Comparison of ENCODE assay signal across 8 cellular contexts in genomic region chr5:112707187-112708179, GRCh38. TPM values are rescaled to one million over a fixed set of nuclear protein-coding genes. Genes with fewer than 3 reads are reported as not detected.
DNase-seq lines count a peak whose midpoint lies in the region; ATAC-seq, FAIRE-seq and TF ChIP-seq lines count a peak whose summit lies in the region.

No MANE protein-coding gene starts in this region.

- FAIRE-seq in kidney (lab: Jason Lieb, UNC), result no peak

- no peaks in the 10 kb centered on the region for H3K36me3 Mint-ChIP-seq in chondrocyte (ENCODE audit: low read depth)

- H3K4me3 ChIP-seq in BE2C (ENCODE audit: low read depth, low read length) (peak overlapping the region; percentile 93), kidney (ENCODE audit: low read length in 2 of 2) (peak overlapping the region; percentile 79 to 84)

- peak overlapping the region; percentile 87 to 89 for H3K27ac ChIP-seq in kidney (ENCODE audit: low read depth in 2 of 2, low read length in 2 of 2)

- intact Hi-C loops in kidney (cut with DNase I), result no loop called here

- H3K27me3 Mint-ChIP-seq in chondrocyte (ENCODE audit: low read depth), result no peaks in the 10 kb centered on the region

- peak overlapping the region; percentile 93 for H3K4me3 Mint-ChIP-seq in chondrocyte (ENCODE audit: unreplicated experiment)

- H3K9me3 ChIP-seq in BE2C, result no peaks in the 10 kb centered on the region
- no peaks in the 10 kb centered on the region for H3K9me3 ChIP-seq in kidney (ENCODE audit: control insufficient read depth in 1 of 2, low read length in 2 of 2)

- peak overlapping the region; percentile 92 for H3K27ac Mint-ChIP-seq in chondrocyte (ENCODE audit: unreplicated experiment)

- H3K9me3 Mint-ChIP-seq in chondrocyte (ENCODE audit: low read depth), result no peaks in the 10 kb centered on the region

- H3K4me1 Mint-ChIP-seq in chondrocyte (ENCODE audit: low read depth), result peaks cover 36% of the 10 kb centered on the region

- no peaks in the 10 kb centered on the region for H3K27me3 ChIP-seq in BE2C

- peak; percentile 98 for ATAC-seq in HG03439 (IDR thresholded peaks at IDR 0.05; ENCODE audit: unreplicated experiment)

- no peak for TF ChIP-seq CTCF in BE2C (IDR thresholded peaks at IDR 0.05; ENCODE audit: low read depth, low read length)
- peak; percentile 40 for TF ChIP-seq CTCF in chondrocyte (IDR thresholded peaks at IDR 0.05)
- TF ChIP-seq CTCF in kidney (IDR thresholded peaks at IDR 0.05; ENCODE audit: borderline replicate concordance, extremely low read depth, insufficient read depth), result no peak

- H3K9ac ChIP-seq in kidney (ENCODE audit: low read length in 2 of 2), result peak overlapping the region; percentile 80 to 96

- peak; percentile 99 for DNase-seq in BE2C
- DNase-seq in GM19238 (ENCODE audit: insufficient read length, low spot score), result peak; percentile 94
- peak; percentile 86 for DNase-seq in NCI-H510A (lab: John Stamatoyannopoulos, UW)
- DNase-seq in activated CD4-positive, alpha-beta T cell treated with anti-CD3 and anti-CD28 coated beads for 24 hours (ENCODE audit: low read depth in 2 of 2), result peak; percentile 93 to 94
- peak; percentile 99 for DNase-seq in chondrocyte (ENCODE audit: low spot score)
- peak; percentile 99 for DNase-seq in kidney
- DNase-seq in stimulated activated CD4-positive, alpha-beta T cell treated with anti-CD3 and anti-CD28 coated beads, Interleukin-15, amount 100 ng/mL, for 1 hour (ENCODE audit: low read depth in 1 of 2, low spot score in 1 of 2), result peak; percentile 84 to 93

- H3K4me1 ChIP-seq in BE2C (peaks cover 3% of the 10 kb centered on the region), kidney (ENCODE audit: control insufficient read depth in 1 of 2, insufficient read depth in 1 of 2, low read depth in 1 of 2, low read length in 2 of 2) (peaks cover 5% of the 10 kb centered on the region in 2 donors)

- no peaks in the 10 kb centered on the region for H3K36me3 ChIP-seq in BE2C
- no peaks in the 10 kb centered on the region for H3K36me3 ChIP-seq in kidney (ENCODE audit: control insufficient read depth in 1 of 2, insufficient read depth in 2 of 2, low read length in 2 of 2)

RNA-seq across cellular contexts. Expression of gene APC, which starts 30.2 kb away (rescaled TPM):
- polyA plus RNA-seq in BE2C (2012; ENCODE audit: insufficient read depth, insufficient read length, low read depth), result 42.1 TPM
- total RNA-seq in chondrocyte, result 43.9 to 48.7 TPM (median 46.8 TPM) in 3 replicates
- 44.9 TPM for total RNA-seq in kidney
- 2.7 TPM for polyA plus RNA-seq in kidney (ENCODE audit: insufficient read depth, low read depth, low replicate concordance)

Comparison
In these comparisons a context has a peak if more than half of its experiments do, and no peak if none do; other contexts are left out.
1. Peak in every context shown above with its lines: DNase-seq, ATAC-seq, H3K4me3 ChIP-seq and H3K27ac ChIP-seq.